In the genomic region with DNA sequence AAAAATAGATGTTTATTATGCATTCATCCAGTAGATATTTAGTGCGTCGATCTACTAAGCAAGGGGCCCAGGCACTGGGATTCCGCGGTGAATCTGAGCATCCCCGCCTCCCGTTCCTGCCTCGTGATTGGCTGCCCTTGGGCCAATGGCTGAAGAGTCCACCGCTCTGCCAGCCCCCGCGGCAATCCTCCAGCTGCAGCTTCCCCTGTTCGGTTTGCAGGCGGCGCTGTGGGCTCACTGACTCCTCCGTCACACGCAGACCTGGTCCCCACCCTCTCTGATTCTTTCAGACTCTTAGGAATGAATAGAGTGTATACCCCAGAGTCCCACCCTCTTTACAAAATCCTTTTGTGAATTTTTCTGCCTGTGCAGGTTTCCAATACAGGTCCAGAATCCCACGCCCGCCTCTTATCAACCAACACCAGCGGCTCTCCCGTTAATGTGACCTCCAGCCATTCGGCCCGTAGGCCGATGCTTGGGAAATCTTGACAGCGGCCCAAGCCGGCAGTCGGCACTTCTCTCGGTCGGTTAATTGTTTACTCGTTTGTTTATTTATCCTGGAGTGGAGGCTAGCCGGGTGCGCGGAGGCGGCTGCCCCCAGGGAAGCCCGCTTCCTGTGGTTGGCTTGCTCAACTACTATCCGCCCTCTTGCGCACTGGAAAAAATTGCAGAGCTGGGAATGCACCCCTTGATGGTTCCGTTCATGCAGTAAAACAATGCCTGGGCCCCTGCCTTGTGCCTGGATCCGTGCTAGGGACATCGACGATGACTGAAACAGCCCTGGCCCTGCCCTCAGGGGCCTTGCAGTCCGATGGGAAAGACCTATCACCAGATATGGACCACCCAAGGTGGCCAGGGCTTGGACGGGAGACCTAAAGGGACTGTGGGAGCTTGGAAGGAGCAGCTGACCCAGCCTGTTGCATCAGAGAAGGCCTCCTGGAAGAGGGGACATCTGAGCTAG, we compare ENCODE assay signal across 1 cellular context.
TF ChIP-seq lines count a peak whose summit lies in the region.

No MANE protein-coding gene starts in this region.

TF ChIP-seq in HepG2, 621 proteins besides CTCF, POLR2A, EP300 and RAD21 (continued from another document and continues in another):
- TF ChIP-seq, protein P1, sequence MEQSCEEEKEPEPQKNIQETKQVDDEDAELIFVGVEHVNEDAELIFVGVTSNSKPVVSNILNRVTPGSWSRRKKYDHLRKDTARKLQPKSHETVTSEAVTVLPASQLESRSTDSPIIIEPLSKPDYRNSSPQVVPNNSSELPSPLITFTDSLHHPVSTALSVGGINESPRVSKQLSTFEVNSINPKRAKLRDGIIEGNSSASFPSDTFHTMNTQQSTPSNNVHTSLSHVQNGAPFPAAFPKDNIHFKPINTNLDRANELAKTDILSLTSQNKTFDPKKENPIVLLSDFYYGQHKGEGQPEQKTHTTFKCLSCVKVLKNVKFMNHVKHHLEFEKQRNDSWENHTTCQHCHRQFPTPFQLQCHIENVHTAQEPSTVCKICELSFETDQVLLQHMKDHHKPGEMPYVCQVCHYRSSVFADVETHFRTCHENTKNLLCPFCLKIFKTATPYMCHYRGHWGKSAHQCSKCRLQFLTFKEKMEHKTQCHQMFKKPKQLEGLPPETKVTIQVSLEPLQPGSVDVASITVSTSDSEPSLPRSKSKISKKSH (CRISPR knock-in tag; IDR thresholded peaks at IDR 0.05; ENCODE audit: borderline replicate concordance): peak; percentile 18; the same call in 1 of the 2 replicates
- TF ChIP-seq ZFP82 (CRISPR knock-in tag; IDR thresholded peaks at IDR 0.05; ENCODE audit: borderline replicate concordance): 0 out of 2 replicates have a peak, but pooled peaks have one; percentile 40
- TF ChIP-seq, protein P2, sequence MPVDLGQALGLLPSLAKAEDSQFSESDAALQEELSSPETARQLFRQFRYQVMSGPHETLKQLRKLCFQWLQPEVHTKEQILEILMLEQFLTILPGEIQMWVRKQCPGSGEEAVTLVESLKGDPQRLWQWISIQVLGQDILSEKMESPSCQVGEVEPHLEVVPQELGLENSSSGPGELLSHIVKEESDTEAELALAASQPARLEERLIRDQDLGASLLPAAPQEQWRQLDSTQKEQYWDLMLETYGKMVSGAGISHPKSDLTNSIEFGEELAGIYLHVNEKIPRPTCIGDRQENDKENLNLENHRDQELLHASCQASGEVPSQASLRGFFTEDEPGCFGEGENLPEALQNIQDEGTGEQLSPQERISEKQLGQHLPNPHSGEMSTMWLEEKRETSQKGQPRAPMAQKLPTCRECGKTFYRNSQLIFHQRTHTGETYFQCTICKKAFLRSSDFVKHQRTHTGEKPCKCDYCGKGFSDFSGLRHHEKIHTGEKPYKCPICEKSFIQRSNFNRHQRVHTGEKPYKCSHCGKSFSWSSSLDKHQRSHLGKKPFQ (CRISPR knock-in tag; IDR thresholded peaks at IDR 0.05; ENCODE audit: insufficient replicate concordance): peak; percentile 42
- TF ChIP-seq, protein P3, sequence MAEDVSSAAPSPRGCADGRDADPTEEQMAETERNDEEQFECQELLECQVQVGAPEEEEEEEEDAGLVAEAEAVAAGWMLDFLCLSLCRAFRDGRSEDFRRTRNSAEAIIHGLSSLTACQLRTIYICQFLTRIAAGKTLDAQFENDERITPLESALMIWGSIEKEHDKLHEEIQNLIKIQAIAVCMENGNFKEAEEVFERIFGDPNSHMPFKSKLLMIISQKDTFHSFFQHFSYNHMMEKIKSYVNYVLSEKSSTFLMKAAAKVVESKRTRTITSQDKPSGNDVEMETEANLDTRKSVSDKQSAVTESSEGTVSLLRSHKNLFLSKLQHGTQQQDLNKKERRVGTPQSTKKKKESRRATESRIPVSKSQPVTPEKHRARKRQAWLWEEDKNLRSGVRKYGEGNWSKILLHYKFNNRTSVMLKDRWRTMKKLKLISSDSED (CRISPR knock-in tag; IDR thresholded peaks at IDR 0.05): no peak
- TF ChIP-seq GABPB1 (CRISPR knock-in tag; IDR thresholded peaks at IDR 0.05): peak; percentile 71
- TF ChIP-seq KDM5B (CRISPR knock-in tag; IDR thresholded peaks at IDR 0.05; ENCODE audit: borderline replicate concordance): 0 out of 2 replicates have a peak, but pooled peaks have one; percentile 9
- peak; percentile 71; the same call in 1 of the 2 replicates for TF ChIP-seq THAP11 (CRISPR knock-in tag; IDR thresholded peaks at IDR 0.05)
- no peak for TF ChIP-seq PHB2 (IDR thresholded peaks at IDR 0.05; ENCODE audit: partially characterized antibody)
- TF ChIP-seq, protein P4, sequence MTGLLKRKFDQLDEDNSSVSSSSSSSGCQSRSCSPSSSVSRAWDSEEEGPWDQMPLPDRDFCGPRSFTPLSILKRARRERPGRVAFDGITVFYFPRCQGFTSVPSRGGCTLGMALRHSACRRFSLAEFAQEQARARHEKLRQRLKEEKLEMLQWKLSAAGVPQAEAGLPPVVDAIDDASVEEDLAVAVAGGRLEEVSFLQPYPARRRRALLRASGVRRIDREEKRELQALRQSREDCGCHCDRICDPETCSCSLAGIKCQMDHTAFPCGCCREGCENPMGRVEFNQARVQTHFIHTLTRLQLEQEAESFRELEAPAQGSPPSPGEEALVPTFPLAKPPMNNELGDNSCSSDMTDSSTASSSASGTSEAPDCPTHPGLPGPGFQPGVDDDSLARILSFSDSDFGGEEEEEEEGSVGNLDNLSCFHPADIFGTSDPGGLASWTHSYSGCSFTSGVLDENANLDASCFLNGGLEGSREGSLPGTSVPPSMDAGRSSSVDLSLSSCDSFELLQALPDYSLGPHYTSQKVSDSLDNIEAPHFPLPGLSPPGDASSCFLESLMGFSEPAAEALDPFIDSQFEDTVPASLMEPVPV (CRISPR knock-in tag; IDR thresholded peaks at IDR 0.05): no peak
- TF ChIP-seq, protein P5, sequence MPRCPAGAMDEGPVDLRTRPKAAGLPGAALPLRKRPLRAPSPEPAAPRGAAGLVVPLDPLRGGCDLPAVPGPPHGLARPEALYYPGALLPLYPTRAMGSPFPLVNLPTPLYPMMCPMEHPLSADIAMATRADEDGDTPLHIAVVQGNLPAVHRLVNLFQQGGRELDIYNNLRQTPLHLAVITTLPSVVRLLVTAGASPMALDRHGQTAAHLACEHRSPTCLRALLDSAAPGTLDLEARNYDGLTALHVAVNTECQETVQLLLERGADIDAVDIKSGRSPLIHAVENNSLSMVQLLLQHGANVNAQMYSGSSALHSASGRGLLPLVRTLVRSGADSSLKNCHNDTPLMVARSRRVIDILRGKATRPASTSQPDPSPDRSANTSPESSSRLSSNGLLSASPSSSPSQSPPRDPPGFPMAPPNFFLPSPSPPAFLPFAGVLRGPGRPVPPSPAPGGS (CRISPR knock-in tag; IDR thresholded peaks at IDR 0.05): no peak
- TF ChIP-seq KLF16 (CRISPR knock-in tag; IDR thresholded peaks at IDR 0.05): 0 out of 4 replicates have a peak, but pooled peaks of 1 of the 2 experiments have one; percentile 32
- no peak for TF ChIP-seq RBAK (CRISPR knock-in tag; IDR thresholded peaks at IDR 0.05)
- TF ChIP-seq, protein P6, sequence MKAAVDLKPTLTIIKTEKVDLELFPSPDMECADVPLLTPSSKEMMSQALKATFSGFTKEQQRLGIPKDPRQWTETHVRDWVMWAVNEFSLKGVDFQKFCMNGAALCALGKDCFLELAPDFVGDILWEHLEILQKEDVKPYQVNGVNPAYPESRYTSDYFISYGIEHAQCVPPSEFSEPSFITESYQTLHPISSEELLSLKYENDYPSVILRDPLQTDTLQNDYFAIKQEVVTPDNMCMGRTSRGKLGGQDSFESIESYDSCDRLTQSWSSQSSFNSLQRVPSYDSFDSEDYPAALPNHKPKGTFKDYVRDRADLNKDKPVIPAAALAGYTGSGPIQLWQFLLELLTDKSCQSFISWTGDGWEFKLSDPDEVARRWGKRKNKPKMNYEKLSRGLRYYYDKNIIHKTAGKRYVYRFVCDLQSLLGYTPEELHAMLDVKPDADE (CRISPR knock-in tag; IDR thresholded peaks at IDR 0.05): no peak
- TF ChIP-seq, protein P7, sequence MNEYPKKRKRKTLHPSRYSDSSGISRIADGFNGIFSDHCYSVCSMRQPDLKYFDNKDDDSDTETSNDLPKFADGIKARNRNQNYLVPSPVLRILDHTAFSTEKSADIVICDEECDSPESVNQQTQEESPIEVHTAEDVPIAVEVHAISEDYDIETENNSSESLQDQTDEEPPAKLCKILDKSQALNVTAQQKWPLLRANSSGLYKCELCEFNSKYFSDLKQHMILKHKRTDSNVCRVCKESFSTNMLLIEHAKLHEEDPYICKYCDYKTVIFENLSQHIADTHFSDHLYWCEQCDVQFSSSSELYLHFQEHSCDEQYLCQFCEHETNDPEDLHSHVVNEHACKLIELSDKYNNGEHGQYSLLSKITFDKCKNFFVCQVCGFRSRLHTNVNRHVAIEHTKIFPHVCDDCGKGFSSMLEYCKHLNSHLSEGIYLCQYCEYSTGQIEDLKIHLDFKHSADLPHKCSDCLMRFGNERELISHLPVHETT (CRISPR knock-in tag; conservative IDR thresholded peaks at IDR 0.05): 0 out of 2 replicates have a peak, but pooled peaks have one; percentile 38
- TF ChIP-seq ZNF136 (CRISPR knock-in tag; IDR thresholded peaks at IDR 0.05; ENCODE audit: low read depth): no peak; the same call in 1 of the 2 replicates
- no peak for TF ChIP-seq ZNF282 (IDR thresholded peaks at IDR 0.05; ENCODE audit: partially characterized antibody)
- peak; percentile 32 for TF ChIP-seq ZEB1 (IDR thresholded peaks at IDR 0.05; ENCODE audit: insufficient replicate concordance, low read depth)
- no peak for TF ChIP-seq ZNF121 (CRISPR knock-in tag; IDR thresholded peaks at IDR 0.05)
- TF ChIP-seq, protein P8, sequence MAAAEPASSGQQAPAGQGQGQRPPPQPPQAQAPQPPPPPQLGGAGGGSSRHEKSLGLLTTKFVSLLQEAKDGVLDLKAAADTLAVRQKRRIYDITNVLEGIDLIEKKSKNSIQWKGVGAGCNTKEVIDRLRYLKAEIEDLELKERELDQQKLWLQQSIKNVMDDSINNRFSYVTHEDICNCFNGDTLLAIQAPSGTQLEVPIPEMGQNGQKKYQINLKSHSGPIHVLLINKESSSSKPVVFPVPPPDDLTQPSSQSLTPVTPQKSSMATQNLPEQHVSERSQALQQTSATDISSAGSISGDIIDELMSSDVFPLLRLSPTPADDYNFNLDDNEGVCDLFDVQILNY (CRISPR knock-in tag; conservative IDR thresholded peaks at IDR 0.05): peak; percentile 75
- no peak for TF ChIP-seq MTF1 (CRISPR knock-in tag; IDR thresholded peaks at IDR 0.05)
- no peak for TF ChIP-seq MTA3 (CRISPR knock-in tag; IDR thresholded peaks at IDR 0.05)
- TF ChIP-seq, protein P9, sequence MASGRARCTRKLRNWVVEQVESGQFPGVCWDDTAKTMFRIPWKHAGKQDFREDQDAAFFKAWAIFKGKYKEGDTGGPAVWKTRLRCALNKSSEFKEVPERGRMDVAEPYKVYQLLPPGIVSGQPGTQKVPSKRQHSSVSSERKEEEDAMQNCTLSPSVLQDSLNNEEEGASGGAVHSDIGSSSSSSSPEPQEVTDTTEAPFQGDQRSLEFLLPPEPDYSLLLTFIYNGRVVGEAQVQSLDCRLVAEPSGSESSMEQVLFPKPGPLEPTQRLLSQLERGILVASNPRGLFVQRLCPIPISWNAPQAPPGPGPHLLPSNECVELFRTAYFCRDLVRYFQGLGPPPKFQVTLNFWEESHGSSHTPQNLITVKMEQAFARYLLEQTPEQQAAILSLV (CRISPR knock-in tag; IDR thresholded peaks at IDR 0.05; ENCODE audit: borderline replicate concordance): no peak
- TF ChIP-seq, protein P10, sequence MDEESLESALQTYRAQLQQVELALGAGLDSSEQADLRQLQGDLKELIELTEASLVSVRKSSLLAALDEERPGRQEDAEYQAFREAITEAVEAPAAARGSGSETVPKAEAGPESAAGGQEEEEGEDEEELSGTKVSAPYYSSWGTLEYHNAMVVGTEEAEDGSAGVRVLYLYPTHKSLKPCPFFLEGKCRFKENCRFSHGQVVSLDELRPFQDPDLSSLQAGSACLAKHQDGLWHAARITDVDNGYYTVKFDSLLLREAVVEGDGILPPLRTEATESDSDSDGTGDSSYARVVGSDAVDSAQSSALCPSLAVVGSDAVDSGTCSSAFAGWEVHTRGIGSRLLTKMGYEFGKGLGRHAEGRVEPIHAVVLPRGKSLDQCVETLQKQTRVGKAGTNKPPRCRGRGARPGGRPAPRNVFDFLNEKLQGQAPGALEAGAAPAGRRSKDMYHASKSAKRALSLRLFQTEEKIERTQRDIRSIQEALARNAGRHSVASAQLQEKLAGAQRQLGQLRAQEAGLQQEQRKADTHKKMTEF (CRISPR knock-in tag; IDR thresholded peaks at IDR 0.05): peak; percentile 70; the same call in 1 of the 2 replicates
- no peak for TF ChIP-seq ZNF883 (CRISPR knock-in tag; IDR thresholded peaks at IDR 0.05; ENCODE audit: not compliant biosample characterization)
- TF ChIP-seq IRX3 (CRISPR knock-in tag; IDR thresholded peaks at IDR 0.05; ENCODE audit: borderline replicate concordance, low read depth): no peak
- TF ChIP-seq ELF4 (CRISPR knock-in tag; IDR thresholded peaks at IDR 0.05; ENCODE audit: borderline replicate concordance): no peak
- TF ChIP-seq SNAPC2 (CRISPR knock-in tag; IDR thresholded peaks at IDR 0.05): no peak
- TF ChIP-seq ZNF263 (CRISPR knock-in tag; IDR thresholded peaks at IDR 0.05): 0 out of 2 replicates have a peak, but pooled peaks have one; percentile 9
- no peak for TF ChIP-seq ZNF766 (CRISPR knock-in tag; IDR thresholded peaks at IDR 0.05; ENCODE audit: borderline replicate concordance)
- no peak for TF ChIP-seq ZNF577 (CRISPR knock-in tag; IDR thresholded peaks at IDR 0.05; ENCODE audit: borderline replicate concordance, low read depth)
- TF ChIP-seq ZNF235 (CRISPR knock-in tag; IDR thresholded peaks at IDR 0.05; ENCODE audit: borderline replicate concordance): no peak
- TF ChIP-seq FIP1L1 (IDR thresholded peaks at IDR 0.05; ENCODE audit: borderline replicate concordance, insufficient read depth, low read depth, low read length): no peak
- no peak; the same call in 1 of the 2 replicates for TF ChIP-seq PPARG (CRISPR knock-in tag; conservative IDR thresholded peaks at IDR 0.05)
- TF ChIP-seq, protein P11, sequence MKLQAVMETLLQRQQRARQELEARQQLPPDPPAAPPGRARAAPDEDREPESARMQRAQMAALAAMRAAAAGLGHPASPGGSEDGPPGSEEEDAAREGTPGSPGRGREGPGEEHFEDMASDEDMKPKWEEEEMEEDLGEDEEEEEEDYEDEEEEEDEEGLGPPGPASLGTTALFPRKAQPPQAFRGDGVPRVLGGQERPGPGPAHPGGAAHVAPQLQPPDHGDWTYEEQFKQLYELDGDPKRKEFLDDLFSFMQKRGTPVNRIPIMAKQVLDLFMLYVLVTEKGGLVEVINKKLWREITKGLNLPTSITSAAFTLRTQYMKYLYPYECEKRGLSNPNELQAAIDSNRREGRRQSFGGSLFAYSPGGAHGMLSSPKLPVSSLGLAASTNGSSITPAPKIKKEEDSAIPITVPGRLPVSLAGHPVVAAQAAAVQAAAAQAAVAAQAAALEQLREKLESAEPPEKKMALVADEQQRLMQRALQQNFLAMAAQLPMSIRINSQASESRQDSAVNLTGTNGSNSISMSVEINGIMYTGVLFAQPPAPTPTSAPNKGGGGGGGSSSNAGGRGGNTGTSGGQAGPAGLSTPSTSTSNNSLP (IDR thresholded peaks at IDR 0.05; ENCODE audit: low read depth, low read length): peak; percentile 27; the same call in 1 of the 2 replicates
- TF ChIP-seq, protein P12, sequence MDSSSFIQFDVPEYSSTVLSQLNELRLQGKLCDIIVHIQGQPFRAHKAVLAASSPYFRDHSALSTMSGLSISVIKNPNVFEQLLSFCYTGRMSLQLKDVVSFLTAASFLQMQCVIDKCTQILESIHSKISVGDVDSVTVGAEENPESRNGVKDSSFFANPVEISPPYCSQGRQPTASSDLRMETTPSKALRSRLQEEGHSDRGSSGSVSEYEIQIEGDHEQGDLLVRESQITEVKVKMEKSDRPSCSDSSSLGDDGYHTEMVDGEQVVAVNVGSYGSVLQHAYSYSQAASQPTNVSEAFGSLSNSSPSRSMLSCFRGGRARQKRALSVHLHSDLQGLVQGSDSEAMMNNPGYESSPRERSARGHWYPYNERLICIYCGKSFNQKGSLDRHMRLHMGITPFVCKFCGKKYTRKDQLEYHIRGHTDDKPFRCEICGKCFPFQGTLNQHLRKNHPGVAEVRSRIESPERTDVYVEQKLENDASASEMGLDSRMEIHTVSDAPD (CRISPR knock-in tag; IDR thresholded peaks at IDR 0.05): no peak
